ENCODE assay signal across 1 cellular context in genomic region chr3:51391566-51392300, GRCh38.
TF ChIP-seq lines count a peak whose summit lies in the region.

No MANE protein-coding gene starts in this region.

TF ChIP-seq in HepG2, 621 proteins besides CTCF, POLR2A, EP300 and RAD21 (continued from another document and continues in another):
- TF ChIP-seq, protein P1, sequence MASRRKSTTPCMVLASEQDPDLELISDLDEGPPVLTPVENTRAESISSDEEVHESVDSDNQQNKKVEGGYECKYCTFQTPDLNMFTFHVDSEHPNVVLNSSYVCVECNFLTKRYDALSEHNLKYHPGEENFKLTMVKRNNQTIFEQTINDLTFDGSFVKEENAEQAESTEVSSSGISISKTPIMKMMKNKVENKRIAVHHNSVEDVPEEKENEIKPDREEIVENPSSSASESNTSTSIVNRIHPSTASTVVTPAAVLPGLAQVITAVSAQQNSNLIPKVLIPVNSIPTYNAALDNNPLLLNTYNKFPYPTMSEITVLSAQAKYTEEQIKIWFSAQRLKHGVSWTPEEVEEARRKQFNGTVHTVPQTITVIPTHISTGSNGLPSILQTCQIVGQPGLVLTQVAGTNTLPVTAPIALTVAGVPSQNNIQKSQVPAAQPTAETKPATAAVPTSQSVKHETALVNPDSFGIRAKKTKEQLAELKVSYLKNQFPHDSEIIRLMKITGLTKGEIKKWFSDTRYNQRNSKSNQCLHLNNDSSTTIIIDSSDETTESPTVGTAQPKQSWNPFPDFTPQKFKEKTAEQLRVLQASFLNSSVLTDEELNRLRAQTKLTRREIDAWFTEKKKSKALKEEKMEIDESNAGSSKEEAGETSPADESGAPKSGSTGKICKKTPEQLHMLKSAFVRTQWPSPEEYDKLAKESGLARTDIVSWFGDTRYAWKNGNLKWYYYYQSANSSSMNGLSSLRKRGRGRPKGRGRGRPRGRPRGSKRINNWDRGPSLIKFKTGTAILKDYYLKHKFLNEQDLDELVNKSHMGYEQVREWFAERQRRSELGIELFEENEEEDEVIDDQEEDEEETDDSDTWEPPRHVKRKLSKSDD (CRISPR knock-in tag; IDR thresholded peaks at IDR 0.05; ENCODE audit: low read depth) = 0 out of 2 replicates have a peak, but pooled peaks have one; percentile 22
- TF ChIP-seq ZNF589 (CRISPR knock-in tag; conservative IDR thresholded peaks at IDR 0.05) = peak; percentile 65; the same call in 1 of the 2 replicates
- TF ChIP-seq SYNCRIP (IDR thresholded peaks at IDR 0.05; ENCODE audit: insufficient read depth, low read depth, low read length) = no peak
- TF ChIP-seq FOXC1 (CRISPR knock-in tag; IDR thresholded peaks at IDR 0.05; ENCODE audit: borderline replicate concordance) = no peak
- no peak; the same call in 1 of the 2 replicates for TF ChIP-seq LBX2 (CRISPR knock-in tag; IDR thresholded peaks at IDR 0.05; ENCODE audit: borderline replicate concordance)
- TF ChIP-seq CBX2 (IDR thresholded peaks at IDR 0.05; ENCODE audit: low read depth, low read length) = no peak
- peak; percentile 53; the same call in 1 of the 2 replicates for TF ChIP-seq CBX2 (CRISPR knock-in tag; IDR thresholded peaks at IDR 0.05; ENCODE audit: low read depth)
- TF ChIP-seq, protein P2, sequence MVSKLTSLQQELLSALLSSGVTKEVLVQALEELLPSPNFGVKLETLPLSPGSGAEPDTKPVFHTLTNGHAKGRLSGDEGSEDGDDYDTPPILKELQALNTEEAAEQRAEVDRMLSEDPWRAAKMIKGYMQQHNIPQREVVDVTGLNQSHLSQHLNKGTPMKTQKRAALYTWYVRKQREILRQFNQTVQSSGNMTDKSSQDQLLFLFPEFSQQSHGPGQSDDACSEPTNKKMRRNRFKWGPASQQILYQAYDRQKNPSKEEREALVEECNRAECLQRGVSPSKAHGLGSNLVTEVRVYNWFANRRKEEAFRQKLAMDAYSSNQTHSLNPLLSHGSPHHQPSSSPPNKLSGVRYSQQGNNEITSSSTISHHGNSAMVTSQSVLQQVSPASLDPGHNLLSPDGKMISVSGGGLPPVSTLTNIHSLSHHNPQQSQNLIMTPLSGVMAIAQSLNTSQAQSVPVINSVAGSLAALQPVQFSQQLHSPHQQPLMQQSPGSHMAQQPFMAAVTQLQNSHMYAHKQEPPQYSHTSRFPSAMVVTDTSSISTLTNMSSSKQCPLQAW (CRISPR knock-in tag; IDR thresholded peaks at IDR 0.05) = no peak
- peak; percentile 14; the same call in 1 of the 2 replicates for TF ChIP-seq PHF8 (CRISPR knock-in tag; IDR thresholded peaks at IDR 0.05)
- TF ChIP-seq ZNF468 (CRISPR knock-in tag; IDR thresholded peaks at IDR 0.05) = peak; percentile 87
- TF ChIP-seq ZNF142 (CRISPR knock-in tag; IDR thresholded peaks at IDR 0.05) = 0 out of 2 replicates have a peak, but pooled peaks have one; percentile 0
- TF ChIP-seq GTF2F1 (IDR thresholded peaks at IDR 0.05; ENCODE audit: low read length) = no peak
- no peak for TF ChIP-seq HMG20B (CRISPR knock-in tag; conservative IDR thresholded peaks at IDR 0.05)
- TF ChIP-seq ZNF12 (CRISPR knock-in tag; IDR thresholded peaks at IDR 0.05) = peak; percentile 20; the same call in 1 of the 2 replicates
- no peak for TF ChIP-seq KLF12 (CRISPR knock-in tag; IDR thresholded peaks at IDR 0.05; ENCODE audit: borderline replicate concordance)
- peak; percentile 14; the same call in 1 of the 2 replicates for TF ChIP-seq KDM5B (CRISPR knock-in tag; IDR thresholded peaks at IDR 0.05; ENCODE audit: borderline replicate concordance)
- TF ChIP-seq ISL2 (CRISPR knock-in tag; IDR thresholded peaks at IDR 0.05) = no peak
- TF ChIP-seq TBX2 (CRISPR knock-in tag; IDR thresholded peaks at IDR 0.05; ENCODE audit: borderline replicate concordance) = peak; percentile 22; the same call in 1 of the 2 replicates
- peak; percentile 8; the same call in 1 of the 2 replicates for TF ChIP-seq RBFOX2 (IDR thresholded peaks at IDR 0.05; ENCODE audit: low read depth, low read length)
- TF ChIP-seq PRPF4 (IDR thresholded peaks at IDR 0.05; ENCODE audit: low read depth, low read length, poor library complexity, severe bottlenecking) = peak; percentile 72
- 0 out of 2 replicates have a peak, but pooled peaks have one; percentile 9 for TF ChIP-seq MAFG (CRISPR knock-in tag; IDR thresholded peaks at IDR 0.05)
- TF ChIP-seq ZNF674 (CRISPR knock-in tag; IDR thresholded peaks at IDR 0.05; ENCODE audit: low read depth) = 0 out of 2 replicates have a peak, but pooled peaks have one; percentile 69
- peak; percentile 25; the same call in 1 of the 2 replicates for TF ChIP-seq MAX (IDR thresholded peaks at IDR 0.05)
- peak; percentile 27; the same call in 1 of the 2 replicates for TF ChIP-seq AHR (CRISPR knock-in tag; IDR thresholded peaks at IDR 0.05)
- peak; percentile 47 for TF ChIP-seq ZFY (CRISPR knock-in tag; IDR thresholded peaks at IDR 0.05)
- TF ChIP-seq ZNF790 (CRISPR knock-in tag; IDR thresholded peaks at IDR 0.05; ENCODE audit: borderline replicate concordance) = 0 out of 2 replicates have a peak, but pooled peaks have one; percentile 33
- peak; percentile 26; the same call in 1 of the 2 replicates for TF ChIP-seq ZNF367 (CRISPR knock-in tag; IDR thresholded peaks at IDR 0.05; ENCODE audit: borderline replicate concordance)
- 0 out of 2 replicates have a peak, but pooled peaks have one; percentile 45 for TF ChIP-seq ZNF431 (CRISPR knock-in tag; IDR thresholded peaks at IDR 0.05; ENCODE audit: borderline replicate concordance, low read depth)
- no peak for TF ChIP-seq ZMAT5 (CRISPR knock-in tag; IDR thresholded peaks at IDR 0.05; ENCODE audit: borderline replicate concordance, low read depth)
- TF ChIP-seq, protein P3, sequence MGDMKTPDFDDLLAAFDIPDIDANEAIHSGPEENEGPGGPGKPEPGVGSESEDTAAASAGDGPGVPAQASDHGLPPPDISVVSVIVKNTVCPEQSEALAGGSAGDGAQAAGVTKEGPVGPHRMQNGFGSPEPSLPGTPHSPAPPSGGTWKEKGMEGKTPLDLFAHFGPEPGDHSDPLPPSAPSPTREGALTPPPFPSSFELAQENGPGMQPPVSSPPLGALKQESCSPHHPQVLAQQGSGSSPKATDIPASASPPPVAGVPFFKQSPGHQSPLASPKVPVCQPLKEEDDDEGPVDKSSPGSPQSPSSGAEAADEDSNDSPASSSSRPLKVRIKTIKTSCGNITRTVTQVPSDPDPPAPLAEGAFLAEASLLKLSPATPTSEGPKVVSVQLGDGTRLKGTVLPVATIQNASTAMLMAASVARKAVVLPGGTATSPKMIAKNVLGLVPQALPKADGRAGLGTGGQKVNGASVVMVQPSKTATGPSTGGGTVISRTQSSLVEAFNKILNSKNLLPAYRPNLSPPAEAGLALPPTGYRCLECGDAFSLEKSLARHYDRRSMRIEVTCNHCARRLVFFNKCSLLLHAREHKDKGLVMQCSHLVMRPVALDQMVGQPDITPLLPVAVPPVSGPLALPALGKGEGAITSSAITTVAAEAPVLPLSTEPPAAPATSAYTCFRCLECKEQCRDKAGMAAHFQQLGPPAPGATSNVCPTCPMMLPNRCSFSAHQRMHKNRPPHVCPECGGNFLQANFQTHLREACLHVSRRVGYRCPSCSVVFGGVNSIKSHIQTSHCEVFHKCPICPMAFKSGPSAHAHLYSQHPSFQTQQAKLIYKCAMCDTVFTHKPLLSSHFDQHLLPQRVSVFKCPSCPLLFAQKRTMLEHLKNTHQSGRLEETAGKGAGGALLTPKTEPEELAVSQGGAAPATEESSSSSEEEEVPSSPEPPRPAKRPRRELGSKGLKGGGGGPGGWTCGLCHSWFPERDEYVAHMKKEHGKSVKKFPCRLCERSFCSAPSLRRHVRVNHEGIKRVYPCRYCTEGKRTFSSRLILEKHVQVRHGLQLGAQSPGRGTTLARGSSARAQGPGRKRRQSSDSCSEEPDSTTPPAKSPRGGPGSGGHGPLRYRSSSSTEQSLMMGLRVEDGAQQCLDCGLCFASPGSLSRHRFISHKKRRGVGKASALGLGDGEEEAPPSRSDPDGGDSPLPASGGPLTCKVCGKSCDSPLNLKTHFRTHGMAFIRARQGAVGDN (CRISPR knock-in tag; IDR thresholded peaks at IDR 0.05) = peak; percentile 2; the same call in 1 of the 2 replicates
- TF ChIP-seq FLYWCH1 (CRISPR knock-in tag; IDR thresholded peaks at IDR 0.05) = peak; percentile 81; the same call in 1 of the 2 replicates
- TF ChIP-seq ATF2 (CRISPR knock-in tag; IDR thresholded peaks at IDR 0.05) = no peak
- no peak for TF ChIP-seq ZNF543 (CRISPR knock-in tag; IDR thresholded peaks at IDR 0.05)
- no peak for TF ChIP-seq MAFF (IDR thresholded peaks at IDR 0.05; ENCODE audit: low read depth, low read length)
- TF ChIP-seq, protein P4, sequence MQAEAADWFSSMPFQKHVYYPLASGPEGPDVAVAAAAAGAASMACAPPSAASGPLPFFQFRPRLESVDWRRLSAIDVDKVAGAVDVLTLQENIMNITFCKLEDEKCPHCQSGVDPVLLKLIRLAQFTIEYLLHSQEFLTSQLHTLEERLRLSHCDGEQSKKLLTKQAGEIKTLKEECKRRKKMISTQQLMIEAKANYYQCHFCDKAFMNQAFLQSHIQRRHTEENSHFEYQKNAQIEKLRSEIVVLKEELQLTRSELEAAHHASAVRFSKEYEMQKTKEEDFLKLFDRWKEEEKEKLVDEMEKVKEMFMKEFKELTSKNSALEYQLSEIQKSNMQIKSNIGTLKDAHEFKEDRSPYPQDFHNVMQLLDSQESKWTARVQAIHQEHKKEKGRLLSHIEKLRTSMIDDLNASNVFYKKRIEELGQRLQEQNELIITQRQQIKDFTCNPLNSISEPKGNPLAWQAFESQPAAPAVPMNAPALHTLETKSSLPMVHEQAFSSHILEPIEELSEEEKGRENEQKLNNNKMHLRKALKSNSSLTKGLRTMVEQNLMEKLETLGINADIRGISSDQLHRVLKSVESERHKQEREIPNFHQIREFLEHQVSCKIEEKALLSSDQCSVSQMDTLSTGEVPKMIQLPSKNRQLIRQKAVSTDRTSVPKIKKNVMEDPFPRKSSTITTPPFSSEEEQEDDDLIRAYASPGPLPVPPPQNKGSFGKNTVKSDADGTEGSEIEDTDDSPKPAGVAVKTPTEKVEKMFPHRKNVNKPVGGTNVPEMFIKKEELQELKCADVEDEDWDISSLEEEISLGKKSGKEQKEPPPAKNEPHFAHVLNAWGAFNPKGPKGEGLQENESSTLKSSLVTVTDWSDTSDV (CRISPR knock-in tag; IDR thresholded peaks at IDR 0.05) = 0 out of 2 replicates have a peak, but pooled peaks have one; percentile 34
- TF ChIP-seq ZNF33B (CRISPR knock-in tag; IDR thresholded peaks at IDR 0.05) = 0 out of 2 replicates have a peak, but pooled peaks have one; percentile 43
- TF ChIP-seq ZBTB38 (CRISPR knock-in tag; IDR thresholded peaks at IDR 0.05) = peak; percentile 95
- TF ChIP-seq ZNF878 (CRISPR knock-in tag; IDR thresholded peaks at IDR 0.05) = no peak
- peak; percentile 40 for TF ChIP-seq ZC3H13 (CRISPR knock-in tag; IDR thresholded peaks at IDR 0.05)
- TF ChIP-seq ZNF678 (CRISPR knock-in tag; IDR thresholded peaks at IDR 0.05) = no peak
- TF ChIP-seq ZNF546 (CRISPR knock-in tag; conservative IDR thresholded peaks at IDR 0.05) = peak; percentile 58; the same call in 1 of the 2 replicates
- TF ChIP-seq ZFP90 (CRISPR knock-in tag; IDR thresholded peaks at IDR 0.05; ENCODE audit: borderline replicate concordance) = no peak
